2 cellular contexts compared by ENCODE assay signal in the genomic region with DNA sequence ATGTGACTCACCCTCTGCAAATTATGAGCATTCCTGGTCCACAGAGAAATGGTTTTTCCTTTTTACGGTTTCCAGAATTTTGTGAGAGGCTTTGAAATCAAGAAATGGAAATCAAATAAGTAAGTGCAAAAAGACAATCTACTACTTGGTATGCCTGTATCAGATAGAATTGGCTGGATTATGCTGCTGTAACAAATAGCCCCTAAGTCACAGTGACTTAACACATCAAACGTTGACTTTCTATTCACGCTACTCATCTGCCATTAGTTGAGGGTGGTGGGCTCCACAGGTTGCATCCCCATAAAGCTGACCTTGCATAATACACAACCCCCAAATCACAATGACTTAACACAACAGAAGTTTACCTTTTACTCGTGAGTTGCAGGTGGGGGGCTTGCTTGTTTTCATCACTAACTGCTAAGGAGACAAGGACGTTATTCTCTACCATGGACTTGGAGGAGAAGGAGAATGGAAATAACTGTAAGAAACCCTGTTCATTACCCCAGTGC.
TF ChIP-seq lines count a peak whose summit lies in the region.

No MANE protein-coding gene starts in this region.

TF ChIP-seq in A549, 52 proteins besides CTCF, POLR2A, EP300 and RAD21:
- TF ChIP-seq MAFK (IDR thresholded peaks at IDR 0.05; ENCODE audit: partially characterized antibody) (peak; percentile 81), ZNF302 (CRISPR knock-in tag; IDR thresholded peaks at IDR 0.05) (no peak), EHF (CRISPR knock-in tag; IDR thresholded peaks at IDR 0.05) (no peak), HES2 (IDR thresholded peaks at IDR 0.05) (no peak), FOSL2 (IDR thresholded peaks at IDR 0.05) (no peak), FOSL2 (CRISPR knock-in tag; IDR thresholded peaks at IDR 0.05) (no peak)
- TF ChIP-seq, protein P1, sequence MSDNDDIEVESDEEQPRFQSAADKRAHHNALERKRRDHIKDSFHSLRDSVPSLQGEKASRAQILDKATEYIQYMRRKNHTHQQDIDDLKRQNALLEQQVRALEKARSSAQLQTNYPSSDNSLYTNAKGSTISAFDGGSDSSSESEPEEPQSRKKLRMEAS (IDR thresholded peaks at IDR 0.05) = no peak

TF ChIP-seq in IMR-90, 13 proteins besides CTCF, POLR2A, EP300 and RAD21:
- TF ChIP-seq ELK1 (IDR thresholded peaks at IDR 0.05; ENCODE audit: borderline replicate concordance, low read depth, low read length) = no peak
- peak; percentile 73 for TF ChIP-seq MAFK (IDR thresholded peaks at IDR 0.05; ENCODE audit: low read depth, low read length)
TF ChIP-seq in IMR-90: peak in this region for 1.
